Comparison of ENCODE assay signal across 16 cellular contexts in genomic region chr2:33859191-33859590, GRCh38.
"Had no signal": no experiment of that assay in that cellular context is flagged by ENCODE, and none has a peak within 500 bp of the region (broad histone marks: within the 10 kb centered on the region; RNA-seq: fewer than 3 reads in every experiment).

No MANE protein-coding gene starts in this region.

- H3K27ac ChIP-seq: ascending aorta, colonic mucosa, sigmoid colon, thyroid gland had no signal

- DNase-seq: activated CD4-positive, alpha-beta memory T cell treated with anti-CD3 and anti-CD28 coated beads for 36 hours; activated CD4-positive, alpha-beta T cell treated with anti-CD3 and anti-CD28 coated beads for 36 hours; activated naive CD4-positive, alpha-beta T cell treated with anti-CD3 and anti-CD28 coated beads, Interleukin-2, amount 10 ng/mL, durations not matched to agents 7 days and 5 days; activated T-cell treated with anti-CD3 and anti-CD28 coated beads, Interleukin-2, amount 50 U/mL, for 24 hours; colonic mucosa; foreskin melanocyte; kidney; midbrain; nucleus accumbens; sigmoid colon; stimulated activated CD4-positive, alpha-beta T cell treated with anti-CD3 and anti-CD28 coated beads, Interleukin-1b, Interleukin-23, amount 100 ng/mL, for 48 hours; stimulated activated CD8-positive, alpha-beta memory T cell treated with anti-CD3 and anti-CD28 coated beads, Interleukin-4, amount 100 ng/mL, for 48 hours; stimulated activated naive CD4-positive, alpha-beta T cell treated with Interleukin-2 at 50 U/mL for 16 hours; T-helper 1 cell; thyroid gland had no signal

- H3K36me3 ChIP-seq: ascending aorta, colonic mucosa, sigmoid colon, thyroid gland had no signal

- H3K4me1 ChIP-seq: ascending aorta, colonic mucosa, sigmoid colon, thyroid gland had no signal

- H3K4me3 ChIP-seq: ascending aorta, colonic mucosa, sigmoid colon, thyroid gland had no signal

- ATAC-seq: activated CD4-positive, alpha-beta T cell treated with anti-CD3 and anti-CD28 coated beads for 36 hours had no signal

- H3K27me3 ChIP-seq: ascending aorta, colonic mucosa, sigmoid colon, thyroid gland had no signal
